8 cellular contexts compared by ENCODE assay signal in the genomic region with DNA sequence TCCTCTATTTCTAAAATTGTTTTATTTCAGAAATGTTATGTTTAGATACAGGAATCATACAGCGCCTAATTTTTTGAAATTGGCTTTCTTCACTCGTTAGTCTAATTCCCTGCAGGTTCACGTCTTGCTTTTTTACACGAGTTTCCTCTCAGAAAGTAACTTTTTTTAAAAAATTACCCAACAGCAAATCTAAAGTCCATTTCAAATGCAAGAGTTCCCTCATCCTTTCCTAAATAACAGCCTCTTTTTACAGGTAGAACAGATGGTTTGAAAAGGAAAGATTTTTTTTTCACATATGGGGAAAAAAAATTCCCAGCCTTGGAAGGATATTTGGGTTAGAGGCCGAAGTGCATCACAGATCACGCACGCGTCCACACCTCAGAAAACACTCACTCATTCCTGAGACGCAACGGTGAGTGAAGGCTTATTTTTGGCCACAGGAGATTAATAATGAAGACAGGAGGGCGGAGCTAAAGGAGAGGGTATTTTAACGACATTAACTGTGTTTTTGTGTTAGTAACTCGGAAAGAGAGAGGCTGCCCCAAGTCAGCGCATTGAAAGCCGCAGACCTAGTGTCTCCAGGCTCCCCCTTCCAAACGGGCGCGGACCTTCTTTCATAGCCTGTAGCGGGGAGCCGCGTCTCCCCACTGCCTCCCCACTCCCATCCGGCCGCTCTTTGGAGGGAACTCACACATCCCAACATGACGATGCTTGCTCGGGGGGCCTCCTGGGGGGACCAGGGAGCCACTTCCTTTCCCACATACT. TPM values are rescaled to one million over a fixed set of nuclear protein-coding genes. Genes with fewer than 3 reads are reported as not detected.
DNase-seq lines count a peak whose midpoint lies in the region; ATAC-seq, FAIRE-seq and TF ChIP-seq lines count a peak whose summit lies in the region.

No MANE protein-coding gene starts in this region.

- H3K9me3 ChIP-seq in pancreas = no peaks in the 10 kb centered on the region

- ATAC-seq in pancreas = peak in 3 of 4 donors; percentile 0 to 10 (median 5)

- peak overlapping the region; percentile 73 to 96 (median 85) for H3K27ac ChIP-seq in pancreas

- no peaks in the 10 kb centered on the region for H3K36me3 ChIP-seq in pancreas

- FAIRE-seq in pancreas (lab: Jason Lieb, UNC) (no peak), D721Med (lab: Jason Lieb, UNC) (no peak)

- TF ChIP-seq CTCF in pancreas (IDR thresholded peaks at IDR 0.05) (no peak), D721Med (IDR thresholded peaks at IDR 0.05; ENCODE audit: insufficient read depth, missing control alignments) (no peak)

- H3K4me1 ChIP-seq in pancreas = peaks cover 19 to 34% (median 25%) of the 10 kb centered on the region in 3 donors

- intact Hi-C loops in pancreas (cut with DNase I) = no loop called here

- peak overlapping the region in 2 of 4 donors; percentile 74 to 79 for H3K4me3 ChIP-seq in pancreas

- 3 to 4% methylated on average over 25 of the region's 25 CpGs for WGBS in pancreas, 2 donors

- peak; percentile 79 for DNase-seq in ELR (ENCODE audit: low read depth)
- DNase-seq in NCI-H345 (lab: John Stamatoyannopoulos, UW) = peak; percentile 32
- peak; percentile 52 for DNase-seq in ecto neural progenitor cell (ENCODE audit: low spot score)
- DNase-seq in pancreas = peak in 2 of 6 donors; percentile 34 to 44
- DNase-seq in HUDEP-2 (lab: John Stamatoyannopoulos, UW; ENCODE audit: unreplicated experiment in 76 of 76) = no peak
- no peak for DNase-seq in NCI-H1694 treated with DMSO at 0.1 percent for 48 hours (lab: John Stamatoyannopoulos, UW)
- DNase-seq in D721Med (ENCODE audit: insufficient read length, low spot score) = no peak
- DNase-seq in putamen (ENCODE audit: low spot score) = no peak

- H3K27me3 ChIP-seq in pancreas = no peaks in the 10 kb centered on the region

RNA-seq across cellular contexts. Expression of a gene that starts 0.9 kb away (rescaled TPM):
- 10 to 100 TPM in 4 of 6 donors, 1 to 10 TPM in 2; 7.7 to 18.2 (median 12.8) TPM for total RNA-seq in pancreas
- 10 to 100 TPM in 1 of 2 donors, 1 to 10 TPM in 1; 9.4 to 16.6 TPM for polyA plus RNA-seq in pancreas

Comparison
In these comparisons a context has a peak if more than half of its experiments do, and no peak if none do; other contexts are left out.
1. DNase-seq: peak in ELR (single experiment), NCI-H345 (single experiment) and ecto neural progenitor cell (single experiment); none in HUDEP-2 (0 of 76), NCI-H1694 treated with DMSO at 0.1 percent for 48 hours (single experiment), D721Med (single experiment) and putamen (single experiment).